2 cellular contexts compared by ENCODE assay signal in the genomic region with DNA sequence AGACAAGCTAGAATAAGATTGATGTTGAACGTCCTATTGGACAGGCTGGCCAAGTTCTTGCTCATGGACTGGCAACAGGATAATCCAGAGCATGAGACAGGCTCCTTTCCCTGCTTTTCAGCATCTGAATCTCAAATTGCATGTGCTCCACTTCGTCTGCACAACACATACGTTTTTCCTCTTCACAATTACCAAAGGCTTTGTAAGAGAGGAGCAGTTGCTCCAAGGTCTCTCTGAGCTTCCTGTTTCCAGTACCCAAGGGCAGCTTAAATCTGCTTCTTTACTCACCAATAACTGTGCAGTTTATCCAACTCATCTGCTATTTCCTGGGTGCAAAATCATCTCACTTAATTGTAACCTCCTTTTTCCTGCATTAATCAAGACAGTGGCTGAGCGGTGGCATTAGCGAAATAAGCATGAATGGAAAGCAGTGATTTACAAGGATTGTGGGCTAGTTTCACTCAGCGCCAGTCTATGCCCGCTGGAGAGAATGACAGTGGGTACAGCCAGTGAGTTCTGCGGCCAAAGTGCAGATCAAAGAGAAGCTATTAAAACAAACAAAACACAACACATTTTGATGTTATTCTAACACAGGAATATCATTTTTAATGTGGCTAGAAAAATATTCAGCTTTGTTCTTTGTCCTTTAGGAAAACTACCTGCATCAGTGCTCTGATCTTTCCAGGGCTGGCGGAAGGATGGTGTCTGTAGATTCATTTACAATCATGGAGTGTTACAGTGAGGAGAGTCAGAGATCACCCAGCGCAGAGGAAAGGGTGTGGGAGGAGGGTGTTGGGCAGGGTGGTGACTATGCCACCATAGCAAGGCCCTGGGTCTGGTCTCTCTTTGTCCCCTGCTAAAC.
TF ChIP-seq lines count a peak whose summit lies in the region.

No MANE protein-coding gene starts in this region.

TF ChIP-seq in H1, 55 proteins besides CTCF, POLR2A, EP300 and RAD21:
- TF ChIP-seq, protein P1, sequence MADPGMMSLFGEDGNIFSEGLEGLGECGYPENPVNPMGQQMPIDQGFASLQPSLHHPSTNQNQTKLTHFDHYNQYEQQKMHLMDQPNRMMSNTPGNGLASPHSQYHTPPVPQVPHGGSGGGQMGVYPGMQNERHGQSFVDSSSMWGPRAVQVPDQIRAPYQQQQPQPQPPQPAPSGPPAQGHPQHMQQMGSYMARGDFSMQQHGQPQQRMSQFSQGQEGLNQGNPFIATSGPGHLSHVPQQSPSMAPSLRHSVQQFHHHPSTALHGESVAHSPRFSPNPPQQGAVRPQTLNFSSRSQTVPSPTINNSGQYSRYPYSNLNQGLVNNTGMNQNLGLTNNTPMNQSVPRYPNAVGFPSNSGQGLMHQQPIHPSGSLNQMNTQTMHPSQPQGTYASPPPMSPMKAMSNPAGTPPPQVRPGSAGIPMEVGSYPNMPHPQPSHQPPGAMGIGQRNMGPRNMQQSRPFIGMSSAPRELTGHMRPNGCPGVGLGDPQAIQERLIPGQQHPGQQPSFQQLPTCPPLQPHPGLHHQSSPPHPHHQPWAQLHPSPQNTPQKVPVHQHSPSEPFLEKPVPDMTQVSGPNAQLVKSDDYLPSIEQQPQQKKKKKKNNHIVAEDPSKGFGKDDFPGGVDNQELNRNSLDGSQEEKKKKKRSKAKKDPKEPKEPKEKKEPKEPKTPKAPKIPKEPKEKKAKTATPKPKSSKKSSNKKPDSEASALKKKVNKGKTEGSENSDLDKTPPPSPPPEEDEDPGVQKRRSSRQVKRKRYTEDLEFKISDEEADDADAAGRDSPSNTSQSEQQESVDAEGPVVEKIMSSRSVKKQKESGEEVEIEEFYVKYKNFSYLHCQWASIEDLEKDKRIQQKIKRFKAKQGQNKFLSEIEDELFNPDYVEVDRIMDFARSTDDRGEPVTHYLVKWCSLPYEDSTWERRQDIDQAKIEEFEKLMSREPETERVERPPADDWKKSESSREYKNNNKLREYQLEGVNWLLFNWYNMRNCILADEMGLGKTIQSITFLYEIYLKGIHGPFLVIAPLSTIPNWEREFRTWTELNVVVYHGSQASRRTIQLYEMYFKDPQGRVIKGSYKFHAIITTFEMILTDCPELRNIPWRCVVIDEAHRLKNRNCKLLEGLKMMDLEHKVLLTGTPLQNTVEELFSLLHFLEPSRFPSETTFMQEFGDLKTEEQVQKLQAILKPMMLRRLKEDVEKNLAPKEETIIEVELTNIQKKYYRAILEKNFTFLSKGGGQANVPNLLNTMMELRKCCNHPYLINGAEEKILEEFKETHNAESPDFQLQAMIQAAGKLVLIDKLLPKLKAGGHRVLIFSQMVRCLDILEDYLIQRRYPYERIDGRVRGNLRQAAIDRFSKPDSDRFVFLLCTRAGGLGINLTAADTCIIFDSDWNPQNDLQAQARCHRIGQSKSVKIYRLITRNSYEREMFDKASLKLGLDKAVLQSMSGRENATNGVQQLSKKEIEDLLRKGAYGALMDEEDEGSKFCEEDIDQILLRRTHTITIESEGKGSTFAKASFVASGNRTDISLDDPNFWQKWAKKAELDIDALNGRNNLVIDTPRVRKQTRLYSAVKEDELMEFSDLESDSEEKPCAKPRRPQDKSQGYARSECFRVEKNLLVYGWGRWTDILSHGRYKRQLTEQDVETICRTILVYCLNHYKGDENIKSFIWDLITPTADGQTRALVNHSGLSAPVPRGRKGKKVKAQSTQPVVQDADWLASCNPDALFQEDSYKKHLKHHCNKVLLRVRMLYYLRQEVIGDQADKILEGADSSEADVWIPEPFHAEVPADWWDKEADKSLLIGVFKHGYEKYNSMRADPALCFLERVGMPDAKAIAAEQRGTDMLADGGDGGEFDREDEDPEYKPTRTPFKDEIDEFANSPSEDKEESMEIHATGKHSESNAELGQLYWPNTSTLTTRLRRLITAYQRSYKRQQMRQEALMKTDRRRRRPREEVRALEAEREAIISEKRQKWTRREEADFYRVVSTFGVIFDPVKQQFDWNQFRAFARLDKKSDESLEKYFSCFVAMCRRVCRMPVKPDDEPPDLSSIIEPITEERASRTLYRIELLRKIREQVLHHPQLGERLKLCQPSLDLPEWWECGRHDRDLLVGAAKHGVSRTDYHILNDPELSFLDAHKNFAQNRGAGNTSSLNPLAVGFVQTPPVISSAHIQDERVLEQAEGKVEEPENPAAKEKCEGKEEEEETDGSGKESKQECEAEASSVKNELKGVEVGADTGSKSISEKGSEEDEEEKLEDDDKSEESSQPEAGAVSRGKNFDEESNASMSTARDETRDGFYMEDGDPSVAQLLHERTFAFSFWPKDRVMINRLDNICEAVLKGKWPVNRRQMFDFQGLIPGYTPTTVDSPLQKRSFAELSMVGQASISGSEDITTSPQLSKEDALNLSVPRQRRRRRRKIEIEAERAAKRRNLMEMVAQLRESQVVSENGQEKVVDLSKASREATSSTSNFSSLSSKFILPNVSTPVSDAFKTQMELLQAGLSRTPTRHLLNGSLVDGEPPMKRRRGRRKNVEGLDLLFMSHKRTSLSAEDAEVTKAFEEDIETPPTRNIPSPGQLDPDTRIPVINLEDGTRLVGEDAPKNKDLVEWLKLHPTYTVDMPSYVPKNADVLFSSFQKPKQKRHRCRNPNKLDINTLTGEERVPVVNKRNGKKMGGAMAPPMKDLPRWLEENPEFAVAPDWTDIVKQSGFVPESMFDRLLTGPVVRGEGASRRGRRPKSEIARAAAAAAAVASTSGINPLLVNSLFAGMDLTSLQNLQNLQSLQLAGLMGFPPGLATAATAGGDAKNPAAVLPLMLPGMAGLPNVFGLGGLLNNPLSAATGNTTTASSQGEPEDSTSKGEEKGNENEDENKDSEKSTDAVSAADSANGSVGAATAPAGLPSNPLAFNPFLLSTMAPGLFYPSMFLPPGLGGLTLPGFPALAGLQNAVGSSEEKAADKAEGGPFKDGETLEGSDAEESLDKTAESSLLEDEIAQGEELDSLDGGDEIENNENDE (IDR thresholded peaks at IDR 0.05; ENCODE audit: insufficient replicate concordance, low read length): peak; percentile 74
- TF ChIP-seq ASH2L (IDR thresholded peaks at IDR 0.05; ENCODE audit: low read length): no peak

TF ChIP-seq in neural cell, 6 proteins besides CTCF, POLR2A, EP300 and RAD21 (continued from another document):
- TF ChIP-seq, protein P2, sequence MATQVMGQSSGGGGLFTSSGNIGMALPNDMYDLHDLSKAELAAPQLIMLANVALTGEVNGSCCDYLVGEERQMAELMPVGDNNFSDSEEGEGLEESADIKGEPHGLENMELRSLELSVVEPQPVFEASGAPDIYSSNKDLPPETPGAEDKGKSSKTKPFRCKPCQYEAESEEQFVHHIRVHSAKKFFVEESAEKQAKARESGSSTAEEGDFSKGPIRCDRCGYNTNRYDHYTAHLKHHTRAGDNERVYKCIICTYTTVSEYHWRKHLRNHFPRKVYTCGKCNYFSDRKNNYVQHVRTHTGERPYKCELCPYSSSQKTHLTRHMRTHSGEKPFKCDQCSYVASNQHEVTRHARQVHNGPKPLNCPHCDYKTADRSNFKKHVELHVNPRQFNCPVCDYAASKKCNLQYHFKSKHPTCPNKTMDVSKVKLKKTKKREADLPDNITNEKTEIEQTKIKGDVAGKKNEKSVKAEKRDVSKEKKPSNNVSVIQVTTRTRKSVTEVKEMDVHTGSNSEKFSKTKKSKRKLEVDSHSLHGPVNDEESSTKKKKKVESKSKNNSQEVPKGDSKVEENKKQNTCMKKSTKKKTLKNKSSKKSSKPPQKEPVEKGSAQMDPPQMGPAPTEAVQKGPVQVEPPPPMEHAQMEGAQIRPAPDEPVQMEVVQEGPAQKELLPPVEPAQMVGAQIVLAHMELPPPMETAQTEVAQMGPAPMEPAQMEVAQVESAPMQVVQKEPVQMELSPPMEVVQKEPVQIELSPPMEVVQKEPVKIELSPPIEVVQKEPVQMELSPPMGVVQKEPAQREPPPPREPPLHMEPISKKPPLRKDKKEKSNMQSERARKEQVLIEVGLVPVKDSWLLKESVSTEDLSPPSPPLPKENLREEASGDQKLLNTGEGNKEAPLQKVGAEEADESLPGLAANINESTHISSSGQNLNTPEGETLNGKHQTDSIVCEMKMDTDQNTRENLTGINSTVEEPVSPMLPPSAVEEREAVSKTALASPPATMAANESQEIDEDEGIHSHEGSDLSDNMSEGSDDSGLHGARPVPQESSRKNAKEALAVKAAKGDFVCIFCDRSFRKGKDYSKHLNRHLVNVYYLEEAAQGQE (IDR thresholded peaks at IDR 0.05; ENCODE audit: borderline replicate concordance): no peak
- TF ChIP-seq MXI1 (conservative IDR thresholded peaks at IDR 0.05; ENCODE audit: poor library complexity, severe bottlenecking): no peak
- TF ChIP-seq POLR2AphosphoS5 (IDR thresholded peaks at IDR 0.05): no peak
- TF ChIP-seq SMC3 (conservative IDR thresholded peaks at IDR 0.05; ENCODE audit: poor library complexity): no peak
